Comparison of ENCODE assay signal across 22 cellular contexts in genomic region chrX:71604141-71604540, GRCh38. TPM values are rescaled to one million over a fixed set of nuclear protein-coding genes. Genes with fewer than 3 reads are reported as not detected.
DNase-seq lines count a peak whose midpoint lies in the region; ATAC-seq and TF ChIP-seq lines count a peak whose summit lies in the region.
"Had no signal": no experiment of that assay in that cellular context is flagged by ENCODE, and none has a peak within 500 bp of the region (broad histone marks: within the 10 kb centered on the region; RNA-seq: fewer than 3 reads in every experiment).

No MANE protein-coding gene starts in this region.

- H3K4me1 Mint-ChIP-seq in stimulated activated naive CD8-positive, alpha-beta T cell treated with anti-CD3 and anti-CD28 coated beads, Interleukin-15, Interleukin-2, amounts not matched to agents 100 ng/mL and 50 ng/mL, for 24 hours (ENCODE audit: low read depth) = peaks cover 70% of the 10 kb centered on the region
- peaks cover 64% of the 10 kb centered on the region for H3K4me1 Mint-ChIP-seq in activated CD8-positive, alpha-beta T cell treated with anti-CD3 and anti-CD28 coated beads, Interleukin-2, amount 10 ng/mL, durations not matched to agents 7 days and 5 days (ENCODE audit: low read depth)
- no peaks in the 10 kb centered on the region for H3K4me1 Mint-ChIP-seq in osteocyte (ENCODE audit: unreplicated experiment)

- peaks cover 88% of the 10 kb centered on the region for H3K36me3 Mint-ChIP-seq in stimulated activated naive CD8-positive, alpha-beta T cell treated with anti-CD3 and anti-CD28 coated beads, Interleukin-15, Interleukin-2, amounts not matched to agents 100 ng/mL and 50 ng/mL, for 24 hours (ENCODE audit: low read depth)
- peaks cover 69% of the 10 kb centered on the region for H3K36me3 Mint-ChIP-seq in activated CD8-positive, alpha-beta T cell treated with anti-CD3 and anti-CD28 coated beads, Interleukin-2, amount 10 ng/mL, durations not matched to agents 7 days and 5 days (ENCODE audit: low read depth)
- peaks cover 50% of the 10 kb centered on the region for H3K36me3 Mint-ChIP-seq in osteocyte (ENCODE audit: unreplicated experiment)

- H3K27ac Mint-ChIP-seq in stimulated activated naive CD8-positive, alpha-beta T cell treated with anti-CD3 and anti-CD28 coated beads, Interleukin-15, Interleukin-2, amounts not matched to agents 100 ng/mL and 50 ng/mL, for 24 hours = peak overlapping the region; percentile 96
- peak overlapping the region; percentile 67 for H3K27ac Mint-ChIP-seq in activated CD8-positive, alpha-beta T cell treated with anti-CD3 and anti-CD28 coated beads, Interleukin-2, amount 10 ng/mL, durations not matched to agents 7 days and 5 days
- H3K27ac Mint-ChIP-seq in osteocyte (ENCODE audit: unreplicated experiment) = no peak overlapping the region
- H3K27ac Mint-ChIP-seq: T-helper 2 cell treated with Interferon-gamma antibody and Interleukin-4, amounts not matched to agents 5 μg/mL and 100 μg/mL, for 36 hours had no signal

- TF ChIP-seq CTCF in fibroblast of pulmonary artery (IDR thresholded peaks at IDR 0.05; ENCODE audit: low read length, missing control alignments) = no peak
- TF ChIP-seq CTCF in breast epithelium (IDR thresholded peaks at IDR 0.05) = no peak
- no peak for TF ChIP-seq CTCF in foreskin keratinocyte (conservative IDR thresholded peaks at IDR 0.05)
- no peak for TF ChIP-seq CTCF in GM10248 (IDR thresholded peaks at IDR 0.05; ENCODE audit: control extremely low read depth, extremely low read depth, low read depth, missing control alignments)
- TF ChIP-seq CTCF in osteocyte (IDR thresholded peaks at IDR 0.05) = no peak

- H3K27me3 Mint-ChIP-seq in stimulated activated naive CD8-positive, alpha-beta T cell treated with anti-CD3 and anti-CD28 coated beads, Interleukin-15, Interleukin-2, amounts not matched to agents 100 ng/mL and 50 ng/mL, for 24 hours = no peaks in the 10 kb centered on the region
- H3K27me3 Mint-ChIP-seq in activated CD8-positive, alpha-beta T cell treated with anti-CD3 and anti-CD28 coated beads, Interleukin-2, amount 10 ng/mL, durations not matched to agents 7 days and 5 days (ENCODE audit: low read depth) = no peaks in the 10 kb centered on the region
- no peaks in the 10 kb centered on the region for H3K27me3 Mint-ChIP-seq in osteocyte (ENCODE audit: unreplicated experiment)
- H3K27me3 Mint-ChIP-seq: activated CD8-positive, alpha-beta memory T cell treated with anti-CD3 and anti-CD28 coated beads, Interleukin-2, amount 10 ng/mL, durations not matched to agents 7 days and 5 days had no signal

- no peak for TF ChIP-seq POLR2A in breast epithelium (IDR thresholded peaks at IDR 0.05)

- H3K27ac ChIP-seq in breast epithelium (no peak overlapping the region), foreskin keratinocyte (no peak overlapping the region)
- H3K27ac ChIP-seq: gastroesophageal sphincter, SJCRH30 had no signal

- H3K9me3 ChIP-seq in breast epithelium = peaks cover 5 to 8% of the 10 kb centered on the region in 2 donors
- H3K9me3 ChIP-seq: gastroesophageal sphincter, SJCRH30 had no signal

- CTCF ChIA-PET in activated CD8-positive, alpha-beta T cell treated with anti-CD3 and anti-CD28 coated beads, Interleukin-2, amount 10 ng/mL, durations not matched to agents 7 days and 5 days (lab: Charles Lee) = no interaction called here
- CTCF ChIA-PET in GM10248 (lab: Yijun Ruan, JAX) = no interaction called here

- no peaks in the 10 kb centered on the region for H3K4me1 ChIP-seq in breast epithelium
- H3K4me1 ChIP-seq in foreskin keratinocyte = no peaks in the 10 kb centered on the region
- H3K4me1 ChIP-seq: gastroesophageal sphincter, SJCRH30 had no signal

- no peak overlapping the region for H3K4me3 ChIP-seq in fibroblast of pulmonary artery (replicated peaks; ENCODE audit: low read depth, low read length)
- H3K4me3 ChIP-seq in breast epithelium = no peak overlapping the region
- H3K4me3 ChIP-seq: gastroesophageal sphincter, SJCRH30 had no signal

- peaks cover 0 to 29% of the 10 kb centered on the region in 2 donors for H3K27me3 ChIP-seq in breast epithelium
- H3K27me3 ChIP-seq in foreskin keratinocyte = no peaks in the 10 kb centered on the region
- H3K27me3 ChIP-seq: gastroesophageal sphincter, SJCRH30 had no signal

- H3K4me3 Mint-ChIP-seq in stimulated activated naive CD8-positive, alpha-beta T cell treated with anti-CD3 and anti-CD28 coated beads, Interleukin-15, Interleukin-2, amounts not matched to agents 100 ng/mL and 50 ng/mL, for 24 hours = no peak overlapping the region
- H3K4me3 Mint-ChIP-seq in activated CD8-positive, alpha-beta T cell treated with anti-CD3 and anti-CD28 coated beads, Interleukin-2, amount 10 ng/mL, durations not matched to agents 7 days and 5 days = no peak overlapping the region
- H3K4me3 Mint-ChIP-seq in osteocyte (ENCODE audit: unreplicated experiment) = no peak overlapping the region
- H3K4me3 Mint-ChIP-seq: activated CD8-positive, alpha-beta memory T cell treated with anti-CD3 and anti-CD28 coated beads, Interleukin-2, amount 10 ng/mL, durations not matched to agents 7 days and 5 days; neural crest cell; T-helper 2 cell treated with Interferon-gamma antibody and Interleukin-4, amounts not matched to agents 5 μg/mL and 100 μg/mL, for 36 hours had no signal

- POLR2A ChIA-PET in activated CD8-positive, alpha-beta T cell treated with anti-CD3 and anti-CD28 coated beads, Interleukin-2, amount 10 ng/mL, durations not matched to agents 7 days and 5 days (lab: Charles Lee) = interaction anchor here (1.2 kb wide), 1 partner anchor 11 kb away, joined by 3 read pairs; no protein-coding TSS in a partner anchor
- POLR2A ChIA-PET in GM10248 (lab: Yijun Ruan, JAX) = no interaction called here

- intact Hi-C loops in breast epithelium (cut with DNase I; ENCODE audit: low total_unique reads) = no loop called here

- no peaks in the 10 kb centered on the region for H3K36me3 ChIP-seq in breast epithelium

- H3K9me3 Mint-ChIP-seq in stimulated activated naive CD8-positive, alpha-beta T cell treated with anti-CD3 and anti-CD28 coated beads, Interleukin-15, Interleukin-2, amounts not matched to agents 100 ng/mL and 50 ng/mL, for 24 hours = no peaks in the 10 kb centered on the region
- H3K9me3 Mint-ChIP-seq in activated CD8-positive, alpha-beta T cell treated with anti-CD3 and anti-CD28 coated beads, Interleukin-2, amount 10 ng/mL, durations not matched to agents 7 days and 5 days (ENCODE audit: insufficient read depth) = no peaks in the 10 kb centered on the region
- H3K9me3 Mint-ChIP-seq in osteocyte (ENCODE audit: unreplicated experiment) = peaks cover 16% of the 10 kb centered on the region
- H3K9me3 Mint-ChIP-seq: T-helper 2 cell treated with Interferon-gamma antibody and Interleukin-4, amounts not matched to agents 5 μg/mL and 100 μg/mL, for 36 hours had no signal

- no peak for ATAC-seq in stimulated activated naive CD8-positive, alpha-beta T cell treated with anti-CD3 and anti-CD28 coated beads, Interleukin-15, Interleukin-2, amounts not matched to agents 100 U/mL and 50 U/mL, for 24 hours
- no peak for ATAC-seq in activated CD8-positive, alpha-beta T cell treated with anti-CD3 and anti-CD28 coated beads, Interleukin-2, amount 10 ng/mL, durations not matched to agents 7 days and 5 days
- ATAC-seq in foreskin keratinocyte = no peak
- ATAC-seq: activated CD8-positive, alpha-beta memory T cell treated with anti-CD3 and anti-CD28 coated beads, Interleukin-2, amount 10 ng/mL, durations not matched to agents 7 days and 5 days; gastroesophageal sphincter; left cardiac atrium had no signal

- DNase-seq in stimulated activated naive CD8-positive, alpha-beta T cell treated with anti-CD3 and anti-CD28 coated beads, Interleukin-15, Interleukin-2, amounts not matched to agents 100 U/mL and 50 U/mL, for 24 hours = no peak
- no peak for DNase-seq in activated CD8-positive, alpha-beta T cell treated with anti-CD3 and anti-CD28 coated beads, Interleukin-2, amount 10 ng/mL, durations not matched to agents 7 days and 5 days
- DNase-seq in fibroblast of pulmonary artery (ENCODE audit: low read depth) = peak; percentile 5
- no peak for DNase-seq in breast epithelium (ENCODE audit: low spot score in 2 of 2)
- DNase-seq in foreskin keratinocyte = no peak
- DNase-seq in GM10248 (ENCODE audit: extremely low spot score) = no peak
- no peak for DNase-seq in osteocyte (ENCODE audit: extremely low spot score, unreplicated experiment)
- DNase-seq: activated CD4-positive, CD25-positive, alpha-beta regulatory T cell; activated CD8-positive, alpha-beta memory T cell treated with anti-CD3 and anti-CD28 coated beads, Interleukin-2, amount 10 ng/mL, durations not matched to agents 7 days and 5 days; activated gamma-delta T cell; cortex of kidney; left cardiac atrium; midbrain; NCI-H187; NCI-H226; NCI-H82; SJCRH30 had no signal

RNA-seq across cellular contexts. Expression of gene CXCR3, which starts 14.2 kb away (rescaled TPM):
- total RNA-seq in activated CD8-positive, alpha-beta T cell treated with anti-CD3 and anti-CD28 coated beads, Interleukin-2, amount 10 ng/mL, durations not matched to agents 7 days and 5 days = 100 to 1,000 TPM; 141 to 145 TPM
- not detected for total RNA-seq in breast epithelium
- total RNA-seq in foreskin keratinocyte = not detected in 2 replicates
- polyA plus RNA-seq in foreskin keratinocyte = not detected in 2 replicates
- not detected in 2 replicates for total RNA-seq in osteocyte
- total RNA-seq: epithelial cell of proximal tubule, neural crest cell, SJCRH30 had no signal

RNA-seq across cellular contexts. Expression of gene GCNA, which starts 25.9 kb away (rescaled TPM):
- 1 to 10 TPM; 6.5 to 6.6 TPM for total RNA-seq in activated CD8-positive, alpha-beta T cell treated with anti-CD3 and anti-CD28 coated beads, Interleukin-2, amount 10 ng/mL, durations not matched to agents 7 days and 5 days
- total RNA-seq in breast epithelium = 1 to 10 TPM; 2.3 to 3.0 (median 2.6) TPM
- total RNA-seq in foreskin keratinocyte = 0.39 and 0.41 TPM in 2 replicates
- 0.26 and 0.34 TPM in 2 replicates for polyA plus RNA-seq in foreskin keratinocyte
- total RNA-seq in osteocyte = 4.4 and 4.6 TPM in 2 replicates

Comparison
In these comparisons a context has a peak if more than half of its experiments do, and no peak if none do; other contexts are left out.
1. RNA of gene CXCR3, which starts 14.2 kb away (total RNA-seq): 141 to 145 TPM in activated CD8-positive, alpha-beta T cell treated with anti-CD3 and anti-CD28 coated beads, Interleukin-2, amount 10 ng/mL, durations not matched to agents 7 days and 5 days; not detected in breast epithelium, not detected in foreskin keratinocyte and not detected in osteocyte; every median in the first group is over 100 times any median in the second.